Comparison of ENCODE assay signal across 11 cellular contexts in genomic region chr6:44043036-44043478, GRCh38.
DNase-seq lines count a peak whose midpoint lies in the region; ATAC-seq, FAIRE-seq and TF ChIP-seq lines count a peak whose summit lies in the region.
"Had no signal": no experiment of that assay in that cellular context is flagged by ENCODE, and none has a peak within 500 bp of the region (broad histone marks: within the 10 kb centered on the region; RNA-seq: fewer than 3 reads in every experiment).

No MANE protein-coding gene starts in this region.

- H2AFZ ChIP-seq in K562 (ENCODE audit: low read depth, low read length): peak overlapping the region; percentile 51
- no peak overlapping the region for H2AFZ ChIP-seq in OCI-LY7 (ENCODE audit: low read length)

- TSS peak; percentile 81 for BruUV-seq in K562 (replicated peaks; lab: Mats Ljungman, UMichigan)
- BruUV-seq in OCI-LY7 (replicated peaks; lab: Mats Ljungman, UMichigan): no TSS peak

- H3K4me2 ChIP-seq in K562 (ENCODE audit: insufficient read depth, low read length) (peak overlapping the region; percentile 48), OCI-LY7 (ENCODE audit: low read length) (no peak overlapping the region)

- H3K27ac Mint-ChIP-seq in naive thymus-derived CD4-positive, alpha-beta T cell: no peak overlapping the region
- no peak overlapping the region for H3K27ac Mint-ChIP-seq in natural killer cell

- FAIRE-seq in K562 (lab: Jason Lieb, UNC): no peak

- H3K4me3 ChIP-seq in AG04450 (ENCODE audit: low read depth, low read length): no peak overlapping the region
- no peak overlapping the region for H3K4me3 ChIP-seq in Jurkat, Clone E6-1 (ENCODE audit: low read length)
- no peak overlapping the region for H3K4me3 ChIP-seq in K562
- H3K4me3 ChIP-seq in right lobe of liver: no peak overlapping the region
- H3K4me3 ChIP-seq in naive thymus-derived CD4-positive, alpha-beta T cell (ENCODE audit: low read length): no peak overlapping the region
- no peak overlapping the region for H3K4me3 ChIP-seq in OCI-LY7 (ENCODE audit: low read depth, low read length, poor library complexity, severe bottlenecking)

- H3K27ac ChIP-seq in AG04450 (ENCODE audit: low read depth, low read length) (peak overlapping the region; percentile 96), K562 (ENCODE audit: extremely low read depth, low read depth, low read length) (peak overlapping the region; percentile 80), right lobe of liver (peak overlapping the region in 1 of 3 donors; percentile 32), OCI-LY7 (ENCODE audit: low read depth, low read length, poor library complexity, severe bottlenecking) (no peak overlapping the region)
- no peak overlapping the region for H3K27ac ChIP-seq in naive thymus-derived CD4-positive, alpha-beta T cell (ENCODE audit: low read depth, low read length)
- H3K27ac ChIP-seq: VCaP had no signal

- 14% methylated on average over 1 of the region's 1 CpG for WGBS in K562 (ENCODE audit: insufficient coverage, low coverage, missing lambda C conversion rate)
- WGBS in right lobe of liver (ENCODE audit: insufficient coverage, low coverage, low lambda C conversion rate, missing lambda C conversion rate): 29% methylated on average over 1 of the region's 1 CpG

- no peak overlapping the region for H3K4me3 Mint-ChIP-seq in naive thymus-derived CD4-positive, alpha-beta T cell
- H3K4me3 Mint-ChIP-seq in natural killer cell: no peak overlapping the region

- CTCF ChIA-PET in AG04450 (lab: Charles Lee) (interaction anchor here (1.9 kb wide), 1 partner anchor 32 kb away, joined by 10 read pairs; no protein-coding TSS in a partner anchor), K562 (lab: Yijun Ruan, JAX; ENCODE audit: low intra/inter-chr PET ratio) (no interaction called here), OCI-LY7 (lab: Charles Lee; ENCODE audit: unreplicated experiment) (no interaction called here)
- CTCF ChIA-PET in naive thymus-derived CD4-positive, alpha-beta T cell (lab: Charles Lee): no interaction called here

- POLR2A ChIA-PET in AG04450 (lab: Yijun Ruan, JAX) (interaction anchor here (1.3 to 1.8 kb wide), 2 partner anchors 16 to 31 kb away, joined by 4 to 9 read pairs; no protein-coding TSS in a partner anchor), K562 (lab: Yijun Ruan, JAX) (interaction anchor here (0.8 to 1.9 kb wide), 8 partner anchors 9 to 413 kb away, joined by 3 to 16 read pairs (median 3); no protein-coding TSS in a partner anchor), OCI-LY7 (lab: Charles Lee) (interaction anchor here (0.7 to 1.1 kb wide), 2 partner anchors 18 to 75 kb away, joined by 3 read pairs; no protein-coding TSS in a partner anchor)
- POLR2A ChIA-PET in naive thymus-derived CD4-positive, alpha-beta T cell (lab: Charles Lee): no interaction called here

- peaks cover 0 to 13% (median 5%) of the 10 kb centered on the region in 5 donors for H3K27me3 Mint-ChIP-seq in naive thymus-derived CD4-positive, alpha-beta T cell
- H3K27me3 Mint-ChIP-seq in natural killer cell (ENCODE audit: low read depth in 2 of 2): peaks cover 0 to 11% of the 10 kb centered on the region in 2 donors

- TF ChIP-seq CTCF in AG04450 (IDR thresholded peaks at IDR 0.05; ENCODE audit: low read depth, low read length) (no peak), K562 (IDR thresholded peaks at IDR 0.05 in 2 of 3, conservative IDR thresholded peaks at IDR 0.05 in 1 of 3; ENCODE audit: insufficient read depth in 2 of 3, low read depth in 1 of 3, low read length in 3 of 3) (no peak), right lobe of liver (IDR thresholded peaks at IDR 0.05) (no peak), OCI-LY7 (conservative IDR thresholded peaks at IDR 0.05; ENCODE audit: low read length) (no peak), natural killer cell (IDR thresholded peaks at IDR 0.05) (no peak)

- no peaks in the 10 kb centered on the region for H3K36me3 ChIP-seq in K562 (ENCODE audit: control insufficient read depth, insufficient read depth, low read length)
- H3K36me3 ChIP-seq in right lobe of liver: no peaks in the 10 kb centered on the region
- H3K36me3 ChIP-seq in naive thymus-derived CD4-positive, alpha-beta T cell (ENCODE audit: control insufficient read depth in 2 of 3, insufficient read depth in 3 of 3, low read length in 3 of 3): no peaks in the 10 kb centered on the region
- no peaks in the 10 kb centered on the region for H3K36me3 ChIP-seq in OCI-LY7 (ENCODE audit: insufficient read depth, low read length)

- no peaks in the 10 kb centered on the region for H3K9me1 ChIP-seq in K562 (ENCODE audit: control insufficient read depth, insufficient read depth, low read length)

- peaks cover 40 to 48% of the 10 kb centered on the region in 2 experiments for H3K4me1 ChIP-seq in K562 (replicated peaks in 1 of 2; ENCODE audit: control insufficient read depth in 2 of 2, insufficient read depth in 2 of 2, low read length in 2 of 2)
- H3K4me1 ChIP-seq in right lobe of liver: peaks cover 0 to 14% (median 6%) of the 10 kb centered on the region in 4 donors
- no peaks in the 10 kb centered on the region for H3K4me1 ChIP-seq in naive thymus-derived CD4-positive, alpha-beta T cell (ENCODE audit: control insufficient read depth in 2 of 2, insufficient read depth in 2 of 2, low read length in 2 of 2)
- no peaks in the 10 kb centered on the region for H3K4me1 ChIP-seq in OCI-LY7 (ENCODE audit: insufficient read depth, low read length, poor library complexity, severe bottlenecking)

- H3K9me2 ChIP-seq in OCI-LY7 (ENCODE audit: insufficient read depth, low read length): no peaks in the 10 kb centered on the region

- intact Hi-C loops in K562 (cut with micrococcal nuclease) (loop anchor here (1.0 kb wide), 1 partner anchor 16 kb away; no protein-coding TSS in a partner anchor), right lobe of liver (cut with DNase I) (no loop called here), OCI-LY7 (cut with micrococcal nuclease; ENCODE audit: unreplicated experiment) (no loop called here), natural killer cell (cut with micrococcal nuclease) (no loop called here)
- intact Hi-C loops in naive thymus-derived CD4-positive, alpha-beta T cell (cut with micrococcal nuclease): no loop called here

- no peak for TF ChIP-seq EP300 in K562 (IDR thresholded peaks at IDR 0.05; ENCODE audit: low read length)

- no peaks in the 10 kb centered on the region for H4K20me1 ChIP-seq in K562 (replicated peaks; ENCODE audit: control insufficient read depth, insufficient read depth, low read length)
- H4K20me1 ChIP-seq in OCI-LY7 (ENCODE audit: insufficient read depth, low read length): no peaks in the 10 kb centered on the region

- H3K79me2 ChIP-seq in K562 (ENCODE audit: control insufficient read depth, insufficient read depth, low read length) (no peaks in the 10 kb centered on the region), OCI-LY7 (ENCODE audit: insufficient read depth, low read depth, low read length) (no peaks in the 10 kb centered on the region)

- peak overlapping the region; percentile 47 to 85 for H3K9ac ChIP-seq in K562 (ENCODE audit: insufficient read depth in 1 of 2, low read depth in 2 of 2, low read length in 2 of 2)

- peaks cover 0 to 6% (median 0%) of the 10 kb centered on the region in 7 donors for H3K4me1 Mint-ChIP-seq in naive thymus-derived CD4-positive, alpha-beta T cell
- H3K4me1 Mint-ChIP-seq in natural killer cell: no peaks in the 10 kb centered on the region

- ATAC-seq in K562: no peak
- peak; percentile 59 to 88 (median 74) for ATAC-seq in right lobe of liver
- ATAC-seq in naive thymus-derived CD4-positive, alpha-beta T cell: no peak
- ATAC-seq in natural killer cell: no peak
- ATAC-seq in GM19035 (IDR thresholded peaks at IDR 0.05; ENCODE audit: unreplicated experiment): no peak

- H3K36me3 Mint-ChIP-seq in naive thymus-derived CD4-positive, alpha-beta T cell: no peaks in the 10 kb centered on the region
- H3K36me3 Mint-ChIP-seq in natural killer cell: no peaks in the 10 kb centered on the region

- H3K9me3 ChIP-seq in AG04450 (ENCODE audit: control insufficient read depth, insufficient read depth, low read length) (no peaks in the 10 kb centered on the region), K562 (replicated peaks; ENCODE audit: control insufficient read depth, insufficient read depth, low read depth, low read length) (peaks cover 1% of the 10 kb centered on the region; the same call in 1 of the 2 replicates), right lobe of liver (no peaks in the 10 kb centered on the region), OCI-LY7 (ENCODE audit: low read length) (peaks cover 9% of the 10 kb centered on the region; the same call in 1 of the 2 replicates)
- no peaks in the 10 kb centered on the region for H3K9me3 ChIP-seq in naive thymus-derived CD4-positive, alpha-beta T cell (ENCODE audit: control insufficient read depth in 2 of 3, low read length in 3 of 3)

- no peaks in the 10 kb centered on the region for H3K27me3 ChIP-seq in AG04450 (ENCODE audit: control insufficient read depth, insufficient read depth, low read length)
- H3K27me3 ChIP-seq in K562 (ENCODE audit: control insufficient read depth in 2 of 2, insufficient read depth in 2 of 2, low read length in 2 of 2): no peaks in the 10 kb centered on the region; a peak in 1 of 5 replicates
- no peaks in the 10 kb centered on the region for H3K27me3 ChIP-seq in right lobe of liver
- no peaks in the 10 kb centered on the region for H3K27me3 ChIP-seq in naive thymus-derived CD4-positive, alpha-beta T cell (ENCODE audit: control insufficient read depth in 2 of 2, insufficient read depth in 2 of 2, low read length in 2 of 2)

- in situ Hi-C loops in K562 (cut with MboI): no loop called here

- DNase-seq in AG04450 (ENCODE audit: low read depth, low spot score): no peak
- DNase-seq in Jurkat, Clone E6-1 (ENCODE audit: low read depth, low spot score): peak; percentile 8
- DNase-seq in K562 (ENCODE audit: extremely low read depth in 1 of 4, low spot score in 3 of 4): no peak
- peak in 2 of 3 donors; percentile 29 to 41 for DNase-seq in right lobe of liver
- DNase-seq in naive thymus-derived CD4-positive, alpha-beta T cell: no peak
- DNase-seq in OCI-LY7 (ENCODE audit: low spot score): no peak
- no peak for DNase-seq in natural killer cell
- DNase-seq: hypothalamus, NCI-H2107 had no signal

- TF ChIP-seq RAD21 in K562 (CRISPR knock-in tag; conservative IDR thresholded peaks at IDR 0.05 in 1 of 2, IDR thresholded peaks at IDR 0.05 in 1 of 2): no peak

- no peaks in the 10 kb centered on the region for H3K9me3 Mint-ChIP-seq in naive thymus-derived CD4-positive, alpha-beta T cell
- no peaks in the 10 kb centered on the region for H3K9me3 Mint-ChIP-seq in natural killer cell

- TF ChIP-seq POLR2A in K562 (conservative IDR thresholded peaks at IDR 0.05): no peak
- TF ChIP-seq POLR2A in right lobe of liver (IDR thresholded peaks at IDR 0.05): no peak

Comparison
In these comparisons a context has a peak if more than half of its experiments do, and no peak if none do; other contexts are left out.
1. DNase-seq: peak in Jurkat, Clone E6-1 (single experiment) and right lobe of liver (2 of 3); none in AG04450 (single experiment), K562 (0 of 4), naive thymus-derived CD4-positive, alpha-beta T cell (0 of 9), OCI-LY7 (single experiment) and natural killer cell (single experiment).
2. H3K27ac ChIP-seq: peak in AG04450 (single experiment) and K562 (single experiment); none in naive thymus-derived CD4-positive, alpha-beta T cell (single experiment) and OCI-LY7 (single experiment).
3. ATAC-seq: peak in right lobe of liver (4 of 4); none in K562 (single experiment), naive thymus-derived CD4-positive, alpha-beta T cell (single experiment), natural killer cell (0 of 3) and GM19035 (single experiment).